In genomic region chr9:13758876-13759275, GRCh38 we compare ENCODE assay signal across 15 cellular contexts.
"Had no signal": no experiment of that assay in that cellular context is flagged by ENCODE, and none has a peak within 500 bp of the region (broad histone marks: within the 10 kb centered on the region; RNA-seq: fewer than 3 reads in every experiment).

No MANE protein-coding gene starts in this region.

- ATAC-seq: activated naive CD4-positive, alpha-beta T cell treated with anti-CD3 and anti-CD28 coated beads, Interleukin-2, amount 50 U/mL, for 72 hours; activated T-cell treated with anti-CD3 and anti-CD28 coated beads, Interleukin-2, amount 50 U/mL, for 4 hours; body of pancreas; left colon; stimulated activated effector memory CD8-positive, alpha-beta T cell treated with anti-CD3 and anti-CD28 coated beads, Interleukin-12 subunit alpha, Interleukin-12 subunit beta, amount 100 ng/mL, for 72 hours had no signal

- H3K4me1 Mint-ChIP-seq: immature natural killer cell; stimulated activated effector memory CD8-positive, alpha-beta T cell treated with anti-CD3 and anti-CD28 coated beads, Interleukin-12 subunit alpha, Interleukin-12 subunit beta, amount 100 ng/mL, for 72 hours had no signal

- H3K36me3 Mint-ChIP-seq: activated naive CD4-positive, alpha-beta T cell treated with anti-CD3 and anti-CD28 coated beads, Interleukin-2, amount 50 U/mL, for 72 hours; immature natural killer cell; stimulated activated effector memory CD8-positive, alpha-beta T cell treated with anti-CD3 and anti-CD28 coated beads, Interleukin-12 subunit alpha, Interleukin-12 subunit beta, amount 100 ng/mL, for 72 hours had no signal

- H3K27ac Mint-ChIP-seq: activated naive CD4-positive, alpha-beta T cell treated with anti-CD3 and anti-CD28 coated beads, Interleukin-2, amount 50 U/mL, for 72 hours; dendritic cell treated with granulocyte-macrophage colony-stimulating factor and Interleukin-4, amounts not matched to agents 40 ng/mL and 50 ng/mL, for 4 days; immature natural killer cell; stimulated activated effector memory CD8-positive, alpha-beta T cell treated with anti-CD3 and anti-CD28 coated beads, Interleukin-12 subunit alpha, Interleukin-12 subunit beta, amount 100 ng/mL, for 72 hours had no signal

- H3K4me3 Mint-ChIP-seq: activated T-cell treated with anti-CD3 and anti-CD28 coated beads, Interleukin-2, amount 50 U/mL, for 4 hours; dendritic cell treated with granulocyte-macrophage colony-stimulating factor and Interleukin-4, amounts not matched to agents 40 ng/mL and 50 ng/mL, for 4 days; immature natural killer cell; stimulated activated effector memory CD8-positive, alpha-beta T cell treated with anti-CD3 and anti-CD28 coated beads, Interleukin-12 subunit alpha, Interleukin-12 subunit beta, amount 100 ng/mL, for 72 hours had no signal

- DNase-seq: activated CD4-positive, alpha-beta T cell treated with anti-CD3 and anti-CD28 coated beads, Interleukin-2, amount 50 U/mL, for 48 hours; activated CD4-positive, CD25-positive, alpha-beta regulatory T cell treated with anti-CD3 and anti-CD28 coated beads, Interleukin-2, amount 50 U/mL, for 72 hours; activated effector memory CD4-positive, alpha-beta T cell treated with anti-CD3 and anti-CD28 coated beads, Interleukin-2, amount 50 U/mL, for 16 hours; activated T-cell treated with anti-CD3 and anti-CD28 coated beads, Interleukin-2, amount 50 U/mL, for 4 hours; amniotic stem cell; body of pancreas; cerebellar nuclear complex; erythroblast; immature natural killer cell; left colon; mesenchymal stem cell; T-helper 9 cell had no signal

- H3K27me3 Mint-ChIP-seq: dendritic cell treated with granulocyte-macrophage colony-stimulating factor and Interleukin-4, amounts not matched to agents 40 ng/mL and 50 ng/mL, for 4 days had no signal
